In the genomic region with DNA sequence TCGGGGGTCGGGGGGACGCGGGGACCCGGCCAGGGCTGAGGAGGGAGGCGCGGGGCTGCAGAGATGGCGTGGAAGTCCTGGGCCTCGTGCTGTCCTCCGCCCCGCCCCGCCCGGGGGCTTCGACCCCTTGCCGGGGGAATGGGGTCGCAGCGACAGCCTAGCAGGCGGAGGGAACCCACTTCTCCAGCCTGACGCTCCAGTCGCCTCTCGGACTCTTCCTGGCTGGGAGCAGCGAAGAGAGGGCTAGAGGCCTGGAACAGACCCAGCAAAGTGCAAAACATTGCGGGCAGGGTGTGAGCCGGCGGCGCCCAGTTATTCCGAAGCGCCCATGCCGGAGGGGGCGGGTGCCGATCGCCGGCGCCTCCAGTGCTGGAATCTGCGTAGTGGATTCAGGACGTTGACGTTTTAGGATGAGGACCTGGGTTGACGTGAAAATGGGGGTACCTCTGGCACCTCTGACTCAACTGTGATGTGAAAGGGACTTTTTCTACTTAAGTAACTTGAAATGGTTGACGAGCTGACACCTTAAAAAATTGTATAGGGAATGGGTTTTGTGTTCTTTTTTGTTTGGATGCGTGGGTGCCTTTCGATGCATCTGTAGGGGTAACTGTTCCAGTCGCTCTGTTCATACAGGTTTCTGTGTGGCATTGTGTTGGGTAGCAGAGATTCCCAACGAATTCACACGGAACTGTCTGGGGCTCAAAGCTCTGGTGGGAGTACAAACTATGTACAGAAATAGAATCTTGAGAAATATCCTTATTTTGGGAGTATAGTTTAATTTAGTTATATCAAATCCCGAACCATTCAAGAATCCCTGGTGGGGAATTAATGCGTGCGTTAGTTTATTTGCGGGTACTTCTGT, we compare ENCODE assay signal across 8 cellular contexts. TPM values are rescaled to one million over a fixed set of nuclear protein-coding genes. Genes with fewer than 3 reads are reported as not detected.
DNase-seq lines count a peak whose midpoint lies in the region; ATAC-seq and TF ChIP-seq lines count a peak whose summit lies in the region.

No MANE protein-coding gene starts in this region.

- H3K27ac ChIP-seq in body of pancreas (no peak overlapping the region), mesenchymal stem cell (ENCODE audit: low read length, poor library complexity, severe bottlenecking) (no peak overlapping the region)

- no peaks in the 10 kb centered on the region for H3K9me3 Mint-ChIP-seq in activated CD8-positive, alpha-beta T cell treated with anti-CD3 and anti-CD28 coated beads for 36 hours
- no peaks in the 10 kb centered on the region for H3K9me3 Mint-ChIP-seq in activated CD8-positive, alpha-beta T cell treated with anti-CD3 and anti-CD28 coated beads, Interleukin-2, amount 10 ng/mL, durations not matched to agents 7 days and 5 days (ENCODE audit: insufficient read depth)
- no peaks in the 10 kb centered on the region for H3K9me3 Mint-ChIP-seq in type B pancreatic cell

- intact Hi-C loops in activated CD8-positive, alpha-beta T cell treated with anti-CD3 and anti-CD28 coated beads for 36 hours (cut with micrococcal nuclease), result no loop called here
- intact Hi-C loops in body of pancreas (cut with DNase I), result no loop called here

- no peak overlapping the region for H3K9ac ChIP-seq in mesenchymal stem cell (ENCODE audit: low read length)

- no peak overlapping the region for H3K14ac ChIP-seq in mesenchymal stem cell (ENCODE audit: low read length in 2 of 2)

- ATAC-seq in activated CD8-positive, alpha-beta T cell treated with anti-CD3 and anti-CD28 coated beads for 36 hours, result no peak
- ATAC-seq in activated CD8-positive, alpha-beta T cell treated with anti-CD3 and anti-CD28 coated beads, Interleukin-2, amount 10 ng/mL, durations not matched to agents 7 days and 5 days, result no peak
- ATAC-seq in body of pancreas, result no peak

- H3K36me3 ChIP-seq in body of pancreas (replicated peaks in 1 of 2; ENCODE audit: insufficient read depth in 1 of 2, low read depth in 2 of 2), result no peaks in the 10 kb centered on the region
- H3K36me3 ChIP-seq in mesenchymal stem cell (ENCODE audit: control insufficient read depth in 1 of 2, insufficient read depth in 2 of 2, low read depth in 1 of 2, low read length in 2 of 2), result no peaks in the 10 kb centered on the region

- no peak overlapping the region for H2AFZ ChIP-seq in mesenchymal stem cell (ENCODE audit: low read depth, low read length)

- no peak overlapping the region for H3K27ac Mint-ChIP-seq in activated CD8-positive, alpha-beta T cell treated with anti-CD3 and anti-CD28 coated beads for 36 hours
- no peak overlapping the region for H3K27ac Mint-ChIP-seq in activated CD8-positive, alpha-beta T cell treated with anti-CD3 and anti-CD28 coated beads, Interleukin-2, amount 10 ng/mL, durations not matched to agents 7 days and 5 days
- no peak overlapping the region for H3K27ac Mint-ChIP-seq in type B pancreatic cell

- H3K18ac ChIP-seq in mesenchymal stem cell (ENCODE audit: low read depth in 1 of 2, low read length in 2 of 2), result no peak overlapping the region

- no peak for TF ChIP-seq POLR2A in body of pancreas (IDR thresholded peaks at IDR 0.05)

- H3K27me3 ChIP-seq in body of pancreas, result no peaks in the 10 kb centered on the region
- peaks cover 38 to 50% of the 10 kb centered on the region in 2 experiments for H3K27me3 ChIP-seq in mesenchymal stem cell (ENCODE audit: control insufficient read depth in 1 of 2, insufficient read depth in 1 of 2, low read length in 2 of 2)

- peaks cover 62% of the 10 kb centered on the region for H3K27me3 Mint-ChIP-seq in activated CD8-positive, alpha-beta T cell treated with anti-CD3 and anti-CD28 coated beads for 36 hours
- H3K27me3 Mint-ChIP-seq in activated CD8-positive, alpha-beta T cell treated with anti-CD3 and anti-CD28 coated beads, Interleukin-2, amount 10 ng/mL, durations not matched to agents 7 days and 5 days (ENCODE audit: low read depth), result peaks cover 50% of the 10 kb centered on the region
- peaks cover 66% of the 10 kb centered on the region for H3K27me3 Mint-ChIP-seq in type B pancreatic cell

- no peak overlapping the region for H2AK5ac ChIP-seq in mesenchymal stem cell (ENCODE audit: low read length, severe bottlenecking)

- H3K4me2 ChIP-seq in mesenchymal stem cell (ENCODE audit: low read length, poor library complexity, severe bottlenecking), result peak overlapping the region; percentile 99

- peaks cover 12% of the 10 kb centered on the region for H3K4me1 ChIP-seq in body of pancreas
- peaks cover 17% of the 10 kb centered on the region for H3K4me1 ChIP-seq in mesenchymal stem cell (ENCODE audit: control insufficient read depth, insufficient read depth, low read depth, low read length)

- peaks cover 5% of the 10 kb centered on the region for H3K4me1 Mint-ChIP-seq in activated CD8-positive, alpha-beta T cell treated with anti-CD3 and anti-CD28 coated beads for 36 hours (ENCODE audit: low read depth)
- H3K4me1 Mint-ChIP-seq in activated CD8-positive, alpha-beta T cell treated with anti-CD3 and anti-CD28 coated beads, Interleukin-2, amount 10 ng/mL, durations not matched to agents 7 days and 5 days (ENCODE audit: low read depth), result peaks cover 8% of the 10 kb centered on the region
- no peaks in the 10 kb centered on the region for H3K4me1 Mint-ChIP-seq in type B pancreatic cell (ENCODE audit: unreplicated experiment)

- H3K9me3 ChIP-seq in body of pancreas, result no peaks in the 10 kb centered on the region
- H3K9me3 ChIP-seq in mesenchymal stem cell (ENCODE audit: control insufficient read depth, low read length), result no peaks in the 10 kb centered on the region

- CTCF ChIA-PET in activated CD8-positive, alpha-beta T cell treated with anti-CD3 and anti-CD28 coated beads for 36 hours (lab: Charles Lee), result interaction anchor here (0.7 kb wide), 2 partner anchors 440 to 713 kb away, joined by 3 read pairs; no protein-coding TSS in a partner anchor
- CTCF ChIA-PET in activated CD8-positive, alpha-beta T cell treated with anti-CD3 and anti-CD28 coated beads, Interleukin-2, amount 10 ng/mL, durations not matched to agents 7 days and 5 days (lab: Charles Lee), result no interaction called here

- no peak overlapping the region for H4K8ac ChIP-seq in mesenchymal stem cell (ENCODE audit: low read length)

- H3K4ac ChIP-seq in mesenchymal stem cell (ENCODE audit: low read depth in 1 of 2, low read length in 2 of 2), result no peak overlapping the region

- no peaks in the 10 kb centered on the region for H3K79me1 ChIP-seq in mesenchymal stem cell (replicated peaks; ENCODE audit: low read length, poor library complexity, severe bottlenecking)

- WGBS in body of pancreas, 2 donors, result 11 to 21% methylated on average over 26 to 48 of the region's 48 CpGs
- 4% methylated on average over 44 of the region's 48 CpGs for WGBS in mesenchymal stem cell

- POLR2A ChIA-PET in activated CD8-positive, alpha-beta T cell treated with anti-CD3 and anti-CD28 coated beads for 36 hours (lab: Charles Lee), result no interaction called here
- POLR2A ChIA-PET in activated CD8-positive, alpha-beta T cell treated with anti-CD3 and anti-CD28 coated beads, Interleukin-2, amount 10 ng/mL, durations not matched to agents 7 days and 5 days (lab: Charles Lee), result no interaction called here

- H2BK5ac ChIP-seq in mesenchymal stem cell (ENCODE audit: low read depth, low read length, poor library complexity, severe bottlenecking), result no peak overlapping the region

- in situ Hi-C loops in ACHN (cut with HindIII; ENCODE audit: low pct_ligation_motif_present, low pct_unique_long_range_greater_than_20kb, low sequenced_read_pairs), result no loop called here

- no peaks in the 10 kb centered on the region for H3K36me3 Mint-ChIP-seq in activated CD8-positive, alpha-beta T cell treated with anti-CD3 and anti-CD28 coated beads for 36 hours (ENCODE audit: low read depth)
- H3K36me3 Mint-ChIP-seq in activated CD8-positive, alpha-beta T cell treated with anti-CD3 and anti-CD28 coated beads, Interleukin-2, amount 10 ng/mL, durations not matched to agents 7 days and 5 days (ENCODE audit: low read depth), result no peaks in the 10 kb centered on the region
- H3K36me3 Mint-ChIP-seq in type B pancreatic cell, result no peaks in the 10 kb centered on the region

- H4K91ac ChIP-seq in mesenchymal stem cell (ENCODE audit: low read length), result no peak overlapping the region

- H2BK15ac ChIP-seq in mesenchymal stem cell (ENCODE audit: low read depth, poor library complexity, severe bottlenecking), result no peak overlapping the region

- no peak overlapping the region for H3K23ac ChIP-seq in mesenchymal stem cell (ENCODE audit: low read length in 2 of 2)

- DNase-seq in activated CD8-positive, alpha-beta T cell treated with anti-CD3 and anti-CD28 coated beads for 36 hours, result no peak
- no peak for DNase-seq in activated CD8-positive, alpha-beta T cell treated with anti-CD3 and anti-CD28 coated beads, Interleukin-2, amount 10 ng/mL, durations not matched to agents 7 days and 5 days
- peak; percentile 6 to 34 (median 18) for DNase-seq in body of pancreas
- DNase-seq in mesenchymal stem cell, result no peak
- DNase-seq in type B pancreatic cell (ENCODE audit: extremely low spot score, unreplicated experiment), result no peak
- no peak for DNase-seq in mesenteric fat pad (ENCODE audit: low spot score)
- DNase-seq in pons (ENCODE audit: low spot score), result no peak
- DNase-seq in ACHN, result no peak

- H2BK12ac ChIP-seq in mesenchymal stem cell (ENCODE audit: low read length in 2 of 2), result no peak overlapping the region

- peak overlapping the region; percentile 15 to 51 for H3K4me3 ChIP-seq in body of pancreas
- H3K4me3 ChIP-seq in mesenchymal stem cell (ENCODE audit: insufficient read depth in 1 of 2, low read depth in 1 of 2, low read length in 2 of 2), result peak overlapping the region; percentile 24 to 59

- peak overlapping the region; percentile 55 for H3K4me3 Mint-ChIP-seq in activated CD8-positive, alpha-beta T cell treated with anti-CD3 and anti-CD28 coated beads for 36 hours
- H3K4me3 Mint-ChIP-seq in activated CD8-positive, alpha-beta T cell treated with anti-CD3 and anti-CD28 coated beads, Interleukin-2, amount 10 ng/mL, durations not matched to agents 7 days and 5 days, result no peak overlapping the region
- H3K4me3 Mint-ChIP-seq in type B pancreatic cell, result peak overlapping the region; percentile 85

- no peak overlapping the region for H2BK120ac ChIP-seq in mesenchymal stem cell (ENCODE audit: low read depth, low read length)

- TF ChIP-seq CTCF in activated CD8-positive, alpha-beta T cell treated with anti-CD3 and anti-CD28 coated beads for 36 hours (IDR thresholded peaks at IDR 0.05), result no peak
- TF ChIP-seq CTCF in body of pancreas (IDR thresholded peaks at IDR 0.05) (no peak), type B pancreatic cell (conservative IDR thresholded peaks at IDR 0.05) (no peak)

RNA-seq across cellular contexts. Expression of a gene that starts 1.4 kb away (rescaled TPM):
- under 1 TPM; 0.09 TPM for total RNA-seq in activated CD8-positive, alpha-beta T cell treated with anti-CD3 and anti-CD28 coated beads for 36 hours
- total RNA-seq in activated CD8-positive, alpha-beta T cell treated with anti-CD3 and anti-CD28 coated beads, Interleukin-2, amount 10 ng/mL, durations not matched to agents 7 days and 5 days, result not detected
- total RNA-seq in body of pancreas (under 1 TPM; under 0.01 to 0.78 TPM), type B pancreatic cell (ENCODE audit: low replicate concordance) (1.9 and 6.1 TPM in 2 replicates), mesenteric fat pad (0.48 TPM)
- polyA plus RNA-seq in mesenchymal stem cell (2013, experiment 1 of 2), result 0.10 TPM
- polyA plus RNA-seq in mesenchymal stem cell (2013, experiment 2 of 2), result 0.14 TPM

Comparison
In these comparisons a context has a peak if more than half of its experiments do, and no peak if none do; other contexts are left out.
1. DNase-seq: peak in body of pancreas (4 of 4); none in activated CD8-positive, alpha-beta T cell treated with anti-CD3 and anti-CD28 coated beads for 36 hours (single experiment), activated CD8-positive, alpha-beta T cell treated with anti-CD3 and anti-CD28 coated beads, Interleukin-2, amount 10 ng/mL, durations not matched to agents 7 days and 5 days (single experiment), mesenchymal stem cell (single experiment), type B pancreatic cell (single experiment), mesenteric fat pad (single experiment), pons (single experiment) and ACHN (single experiment).